9 cellular contexts compared by ENCODE assay signal in genomic region chr13:66660013-66660804, GRCh38.
A peak's percentile ranks its signal among the peaks of the same experiment; 100 is the strongest.
DNase-seq lines count a peak whose midpoint lies in the region; ATAC-seq and TF ChIP-seq lines count a peak whose summit lies in the region.
"Had no signal": no experiment of that assay in that cellular context is flagged by ENCODE, and none has a peak within 500 bp of the region (broad histone marks: within the 10 kb centered on the region; RNA-seq: fewer than 3 reads in every experiment).

No MANE protein-coding gene starts in this region.

- H3K27ac Mint-ChIP-seq in CD8-positive, alpha-beta T cell: no peak overlapping the region

- H3K9me3 ChIP-seq in SK-N-SH (no peaks in the 10 kb centered on the region), neuronal stem cell (replicated peaks in 1 of 2; ENCODE audit: control insufficient read depth in 2 of 2, insufficient read depth in 1 of 2, low read depth in 1 of 2, low read length in 2 of 2) (no peaks in the 10 kb centered on the region)
- H3K9me3 ChIP-seq in CD8-positive, alpha-beta T cell (ENCODE audit: low read length): no peaks in the 10 kb centered on the region

- no peaks in the 10 kb centered on the region for H3K27me3 ChIP-seq in SK-N-SH (ENCODE audit: insufficient read depth)
- no peaks in the 10 kb centered on the region for H3K27me3 ChIP-seq in neuronal stem cell (ENCODE audit: control insufficient read depth in 3 of 3, insufficient read depth in 3 of 3, low read depth in 1 of 3, low read length in 3 of 3)
- no peaks in the 10 kb centered on the region for H3K27me3 ChIP-seq in CD8-positive, alpha-beta T cell (ENCODE audit: insufficient read depth, low read length)

- no peak overlapping the region for H3K14ac ChIP-seq in neuronal stem cell (ENCODE audit: low read length)

- H3K9me3 Mint-ChIP-seq in CD8-positive, alpha-beta T cell: peaks cover 2% of the 10 kb centered on the region

- H3K4me3 ChIP-seq in SK-N-SH (ENCODE audit: low read depth in 2 of 2, low read length in 1 of 2) (no peak overlapping the region), neuronal stem cell (ENCODE audit: low read length in 2 of 2) (no peak overlapping the region)
- H3K4me3 ChIP-seq in CD8-positive, alpha-beta T cell (ENCODE audit: low read depth, low read length): no peak overlapping the region

- H3K9me2 ChIP-seq in SK-N-SH: no peaks in the 10 kb centered on the region

- H3F3A ChIP-seq in SK-N-SH (replicated peaks; ENCODE audit: insufficient read depth): peaks cover 33% of the 10 kb centered on the region

- ATAC-seq in GM19023 (IDR thresholded peaks at IDR 0.05; ENCODE audit: unreplicated experiment) (peak; percentile 65), HG02763 (IDR thresholded peaks at IDR 0.05; ENCODE audit: unreplicated experiment) (peak; percentile 79)
- ATAC-seq in CD8-positive, alpha-beta T cell: no peak

- no peaks in the 10 kb centered on the region for H3K27me3 Mint-ChIP-seq in CD8-positive, alpha-beta T cell (ENCODE audit: low read depth)

- H2BK12ac ChIP-seq in neuronal stem cell (ENCODE audit: low read length): no peak overlapping the region

- DNase-seq in SK-N-SH: no peak
- no peak for DNase-seq in neuronal stem cell (ENCODE audit: low spot score)
- no peak for DNase-seq in NOMO-1 treated with dmso at 0.1 percent for 144 hours (lab: John Stamatoyannopoulos, UW; ENCODE audit: unreplicated experiment)
- DNase-seq in CD8-positive, alpha-beta T cell: no peak
- DNase-seq in NCI-H2196 treated with DMSO at 0.1 percent for 48 hours (lab: John Stamatoyannopoulos, UW; ENCODE audit: unreplicated experiment): no peak
- DNase-seq in NCI-H748 (lab: John Stamatoyannopoulos, UW; ENCODE audit: unreplicated experiment): no peak
- DNase-seq: NCI-H1092 had no signal

- no peaks in the 10 kb centered on the region for H3K79me2 ChIP-seq in SK-N-SH (ENCODE audit: insufficient read depth)

- H2AFZ ChIP-seq in SK-N-SH (ENCODE audit: low read depth) (no peak overlapping the region), neuronal stem cell (ENCODE audit: low read length) (peak overlapping the region; percentile 62)

- H4K91ac ChIP-seq in neuronal stem cell (ENCODE audit: low read depth, low read length, poor library complexity): no peak overlapping the region

- no peak for TF ChIP-seq CTCF in SK-N-SH (IDR thresholded peaks at IDR 0.05)
- TF ChIP-seq CTCF in CD8-positive, alpha-beta T cell (IDR thresholded peaks at IDR 0.05): no peak

- TF ChIP-seq RAD21 in SK-N-SH (IDR thresholded peaks at IDR 0.05; ENCODE audit: low read length): no peak

- intact Hi-C loops in CD8-positive, alpha-beta T cell (cut with DNase I, micrococcal nuclease): no loop called here

- no peaks in the 10 kb centered on the region for H3K36me3 Mint-ChIP-seq in CD8-positive, alpha-beta T cell

- no peaks in the 10 kb centered on the region for H4K20me1 ChIP-seq in SK-N-SH (ENCODE audit: insufficient read depth)

- no peak overlapping the region for H3K18ac ChIP-seq in neuronal stem cell (ENCODE audit: low read length)

- WGBS in SK-N-SH (ENCODE audit: low lambda C conversion rate): 67% methylated on average over 4 of the region's 4 CpGs
- WGBS in neuronal stem cell (ENCODE audit: extremely low coverage in 2 of 2, insufficient read length in 2 of 2, insufficient replicate concordance in 1 of 2), 2 donors: no CpG with 5 or more reads among the region's 4 CpGs

- H3K4me1 Mint-ChIP-seq in CD8-positive, alpha-beta T cell (ENCODE audit: low read depth): no peaks in the 10 kb centered on the region

- no peak overlapping the region for H3K23ac ChIP-seq in neuronal stem cell (ENCODE audit: low read depth, low read length, poor library complexity)

- H3K4me2 ChIP-seq in SK-N-SH (peak overlapping the region; percentile 69), neuronal stem cell (ENCODE audit: insufficient read depth, low read length, poor library complexity, severe bottlenecking) (no peak overlapping the region)

- H3K9ac ChIP-seq in SK-N-SH (peak overlapping the region; percentile 50), neuronal stem cell (ENCODE audit: low read depth, low read length, poor library complexity) (no peak overlapping the region)

- TF ChIP-seq EP300 in SK-N-SH (IDR thresholded peaks at IDR 0.05; ENCODE audit: borderline replicate concordance in 1 of 2, low read depth in 1 of 2, low read length in 1 of 2): peak in 1 of 2 experiments; percentile 52; a peak in 1 of 4 replicates

- H3K4me1 ChIP-seq in SK-N-SH (ENCODE audit: control insufficient read depth in 1 of 2, insufficient read depth in 2 of 2, low read depth in 1 of 2, low read length in 1 of 2): peaks cover 3 to 33% of the 10 kb centered on the region in 2 experiments; a peak in 3 of 4 replicates
- H3K4me1 ChIP-seq in neuronal stem cell (ENCODE audit: control insufficient read depth in 2 of 2, insufficient read depth in 1 of 2, low read depth in 1 of 2, low read length in 2 of 2): peaks cover 4 to 5% of the 10 kb centered on the region in 2 donors
- no peaks in the 10 kb centered on the region for H3K4me1 ChIP-seq in CD8-positive, alpha-beta T cell (ENCODE audit: insufficient read depth, low read length)

- H2BK120ac ChIP-seq in neuronal stem cell (ENCODE audit: low read depth, low read length): no peak overlapping the region

- H3K4me3 Mint-ChIP-seq in CD8-positive, alpha-beta T cell: no peak overlapping the region

- H3K36me3 ChIP-seq in SK-N-SH (replicated peaks in 1 of 2; ENCODE audit: control insufficient read depth in 1 of 2, insufficient read depth in 2 of 2, low read length in 1 of 2): no peaks in the 10 kb centered on the region
- H3K36me3 ChIP-seq in neuronal stem cell (replicated peaks in 1 of 2; ENCODE audit: control insufficient read depth in 2 of 2, insufficient read depth in 2 of 2, low read length in 2 of 2): no peaks in the 10 kb centered on the region
- H3K36me3 ChIP-seq in CD8-positive, alpha-beta T cell (ENCODE audit: insufficient read depth, low read length): no peaks in the 10 kb centered on the region

- no peak overlapping the region for H3K4ac ChIP-seq in neuronal stem cell (ENCODE audit: low read length)

- H4K8ac ChIP-seq in neuronal stem cell (ENCODE audit: low read depth, low read length): no peak overlapping the region

- no peak overlapping the region for H2BK5ac ChIP-seq in neuronal stem cell (ENCODE audit: low read length)

- CTCF ChIA-PET in SK-N-SH (lab: Yijun Ruan, JAX): interaction anchor here (0.5 to 2.9 kb wide), 4 partner anchors 14 to 564 kb away, joined by 3 to 6 read pairs (median 3); no protein-coding TSS in a partner anchor
- CTCF ChIA-PET in CD8-positive, alpha-beta T cell (lab: Charles Lee): no interaction called here

- no peak overlapping the region for H2AK5ac ChIP-seq in neuronal stem cell (ENCODE audit: low read depth, low read length)

- POLR2A ChIA-PET in SK-N-SH (lab: Yijun Ruan, JAX): interaction anchor here (0.6 kb wide), 1 partner anchor 122 kb away, joined by 6 read pairs; no protein-coding TSS in a partner anchor
- POLR2A ChIA-PET in CD8-positive, alpha-beta T cell (lab: Charles Lee): no interaction called here

- no peak overlapping the region for H2BK15ac ChIP-seq in neuronal stem cell (ENCODE audit: low read length)

- H3K79me1 ChIP-seq in neuronal stem cell (ENCODE audit: low read depth, low read length): no peaks in the 10 kb centered on the region

- H3K27ac ChIP-seq in SK-N-SH (ENCODE audit: low read depth in 2 of 2, low read length in 1 of 2): peak overlapping the region in 1 of 2 experiments; percentile 85; a peak in 2 of 4 replicates
- H3K27ac ChIP-seq in neuronal stem cell (replicated peaks; ENCODE audit: low read length): no peak overlapping the region
- no peak overlapping the region for H3K27ac ChIP-seq in CD8-positive, alpha-beta T cell (ENCODE audit: low read depth, low read length)

TF ChIP-seq in SK-N-SH, 30 proteins besides CTCF, POLR2A, EP300 and RAD21 (continues in another document):
- TF ChIP-seq JUND (IDR thresholded peaks at IDR 0.05) (peak; percentile 58), POLR2AphosphoS5 (IDR thresholded peaks at IDR 0.05; ENCODE audit: low read depth, low read length) (no peak; the same call in 1 of the 2 replicates), CHD2 (IDR thresholded peaks at IDR 0.05; ENCODE audit: low read length, partially characterized antibody) (no peak), MAX (IDR thresholded peaks at IDR 0.05; ENCODE audit: low read depth) (no peak), SMC3 (IDR thresholded peaks at IDR 0.05; ENCODE audit: low read depth, low read length) (no peak), NRF1 (IDR thresholded peaks at IDR 0.05; ENCODE audit: low read depth, low read length) (no peak), MXI1 (IDR thresholded peaks at IDR 0.05; ENCODE audit: low read depth, low read length) (no peak), RCOR1 (IDR thresholded peaks at IDR 0.05; ENCODE audit: low read length) (no peak), ZBTB33 (IDR thresholded peaks at IDR 0.05; ENCODE audit: borderline replicate concordance, low read depth) (no peak), FOXM1 (IDR thresholded peaks at IDR 0.05; ENCODE audit: low read depth) (no peak), USF1 (IDR thresholded peaks at IDR 0.05; ENCODE audit: borderline replicate concordance, low read depth) (no peak), FOSL2 (IDR thresholded peaks at IDR 0.05; ENCODE audit: borderline replicate concordance, low read depth) (peak; percentile 62)
